Comparison of ENCODE assay signal across 1 cellular context in genomic region chr14:23284654-23285529, GRCh38.
TF ChIP-seq lines count a peak whose summit lies in the region.

No MANE protein-coding gene starts in this region.

TF ChIP-seq in IMR-90, 13 proteins besides CTCF, POLR2A, EP300 and RAD21:
- TF ChIP-seq USF2 (IDR thresholded peaks at IDR 0.05; ENCODE audit: low read depth, low read length): no peak
- no peak for TF ChIP-seq NFE2L2 (IDR thresholded peaks at IDR 0.05; ENCODE audit: low read depth, low read length)
- TF ChIP-seq CEBPB (IDR thresholded peaks at IDR 0.05; ENCODE audit: low read depth, low read length): no peak
- no peak for TF ChIP-seq RCOR1 (IDR thresholded peaks at IDR 0.05; ENCODE audit: insufficient replicate concordance, low read length)
- TF ChIP-seq ELK1 (IDR thresholded peaks at IDR 0.05; ENCODE audit: borderline replicate concordance, low read depth, low read length): no peak
- TF ChIP-seq MAFK (IDR thresholded peaks at IDR 0.05; ENCODE audit: low read depth, low read length): no peak
- TF ChIP-seq MAZ (IDR thresholded peaks at IDR 0.05; ENCODE audit: borderline replicate concordance, low read depth, low read length): no peak
- no peak for TF ChIP-seq SMC3 (IDR thresholded peaks at IDR 0.05; ENCODE audit: low read depth, low read length)
- no peak for TF ChIP-seq FOS (IDR thresholded peaks at IDR 0.05; ENCODE audit: low read depth, low read length)
- no peak for TF ChIP-seq BHLHE40 (IDR thresholded peaks at IDR 0.05; ENCODE audit: low read depth, low read length)
- no peak for TF ChIP-seq CHD1 (IDR thresholded peaks at IDR 0.05; ENCODE audit: low read depth, low read length)
- TF ChIP-seq RFX5 (IDR thresholded peaks at IDR 0.05; ENCODE audit: low read depth, low read length): no peak
- TF ChIP-seq MXI1 (IDR thresholded peaks at IDR 0.05; ENCODE audit: borderline replicate concordance, low read depth, low read length): no peak
